8 cellular contexts compared by ENCODE assay signal in genomic region chr1:33633019-33633801, GRCh38.
A peak's percentile ranks its signal among the peaks of the same experiment; 100 is the strongest.
DNase-seq lines count a peak whose midpoint lies in the region; ATAC-seq, FAIRE-seq and TF ChIP-seq lines count a peak whose summit lies in the region.

No MANE protein-coding gene starts in this region.

- H3K27me3 ChIP-seq in RWPE2 (ENCODE audit: insufficient read depth, poor library complexity, severe bottlenecking): peaks cover 18% of the 10 kb centered on the region

- peaks cover 22% of the 10 kb centered on the region for H3K27me3 Mint-ChIP-seq in activated T-helper 17 cell treated with anti-CD3 and anti-CD28 coated beads, Interleukin-2, amount 50 U/mL, for 72 hours

- H3K27ac ChIP-seq in RWPE2 (ENCODE audit: poor library complexity, severe bottlenecking): no peak overlapping the region

- H3K9me3 Mint-ChIP-seq in activated T-helper 17 cell treated with anti-CD3 and anti-CD28 coated beads, Interleukin-2, amount 50 U/mL, for 72 hours: no peaks in the 10 kb centered on the region

- DNase-seq in A172 (ENCODE audit: low spot score) (peak; percentile 72), GM18507 (ENCODE audit: extremely low spot score, insufficient read length, low read depth) (peak; percentile 54), M059J (ENCODE audit: low read depth) (peak; percentile 85), RWPE2 (ENCODE audit: low spot score) (peak; percentile 84), fibroblast of villous mesenchyme (ENCODE audit: low read depth) (peak; percentile 80), non-pigmented ciliary epithelial cell (ENCODE audit: low read depth) (peak; percentile 55), superior temporal gyrus (ENCODE audit: extremely low spot score) (peak; percentile 97)

- H3K4me1 Mint-ChIP-seq in activated T-helper 17 cell treated with anti-CD3 and anti-CD28 coated beads, Interleukin-2, amount 50 U/mL, for 72 hours: no peaks in the 10 kb centered on the region

- peak; percentile 86 for FAIRE-seq in GM18507 (lab: Jason Lieb, UNC)

- no peaks in the 10 kb centered on the region for H3K4me1 ChIP-seq in RWPE2 (ENCODE audit: insufficient read depth, poor library complexity, severe bottlenecking)

- H3K9me3 ChIP-seq in RWPE2 (ENCODE audit: severe bottlenecking): no peaks in the 10 kb centered on the region

- TF ChIP-seq CTCF in RWPE2 (IDR thresholded peaks at IDR 0.05; ENCODE audit: poor library complexity, severe bottlenecking) (peak; percentile 96), fibroblast of villous mesenchyme (IDR thresholded peaks at IDR 0.05; ENCODE audit: insufficient read depth, low read depth, low read length) (peak; percentile 100)

- no peaks in the 10 kb centered on the region for H3K36me3 Mint-ChIP-seq in activated T-helper 17 cell treated with anti-CD3 and anti-CD28 coated beads, Interleukin-2, amount 50 U/mL, for 72 hours (ENCODE audit: low read depth)

- no peak overlapping the region for H3K27ac Mint-ChIP-seq in activated T-helper 17 cell treated with anti-CD3 and anti-CD28 coated beads, Interleukin-2, amount 50 U/mL, for 72 hours

- H3K36me3 ChIP-seq in RWPE2 (ENCODE audit: low read depth): no peaks in the 10 kb centered on the region

- H3K4me3 ChIP-seq in RWPE2 (ENCODE audit: severe bottlenecking) (no peak overlapping the region), fibroblast of villous mesenchyme (ENCODE audit: low read depth, low read length) (no peak overlapping the region)

- H3K4me3 Mint-ChIP-seq in activated T-helper 17 cell treated with anti-CD3 and anti-CD28 coated beads, Interleukin-2, amount 50 U/mL, for 72 hours: peak overlapping the region; percentile 19

- ATAC-seq in RWPE2 (ENCODE audit: low read depth): peak; percentile 84
- peak; percentile 80 for ATAC-seq in activated T-helper 17 cell treated with anti-CD3 and anti-CD28 coated beads, Interleukin-2, amount 50 U/mL, for 72 hours (replicated peaks)
